2 cellular contexts compared by ENCODE assay signal in genomic region chr5:137487600-137487999, GRCh38.
TF ChIP-seq lines count a peak whose summit lies in the region.

No MANE protein-coding gene starts in this region.

TF ChIP-seq in SK-N-SH, 30 proteins besides CTCF, POLR2A, EP300 and RAD21:
- no peak for TF ChIP-seq GABPA (IDR thresholded peaks at IDR 0.05; ENCODE audit: low read depth)
- TF ChIP-seq NFIC (IDR thresholded peaks at IDR 0.05; ENCODE audit: borderline replicate concordance) = 0 out of 2 replicates have a peak, but pooled peaks have one; percentile 22
- TF ChIP-seq FOSL2 (IDR thresholded peaks at IDR 0.05; ENCODE audit: borderline replicate concordance, low read depth) = peak; percentile 31; the same call in 1 of the 2 replicates
- TF ChIP-seq GATA2 (CRISPR knock-in tag; IDR thresholded peaks at IDR 0.05) = no peak

TF ChIP-seq in GM23338, 12 proteins besides CTCF, POLR2A, EP300 and RAD21:
- TF ChIP-seq REST (IDR thresholded peaks at IDR 0.05; ENCODE audit: unreplicated experiment) (no peak), EZH2 (IDR thresholded peaks at IDR 0.05; ENCODE audit: low read depth, unreplicated experiment) (no peak), NANOG (IDR thresholded peaks at IDR 0.05; ENCODE audit: borderline replicate concordance) (no peak), STAT1 (IDR thresholded peaks at IDR 0.05; ENCODE audit: unreplicated experiment) (no peak), ZNF462 (CRISPR knock-in tag; IDR thresholded peaks at IDR 0.05) (no peak), EZH2phosphoT487 (IDR thresholded peaks at IDR 0.05; ENCODE audit: unreplicated experiment) (no peak), ZNF331 (CRISPR knock-in tag; IDR thresholded peaks at IDR 0.05; ENCODE audit: low read depth) (no peak), ETS1 (IDR thresholded peaks at IDR 0.05) (no peak), POLR2AphosphoS5 (IDR thresholded peaks at IDR 0.05; ENCODE audit: low read depth) (no peak), ZNF114 (CRISPR knock-in tag; IDR thresholded peaks at IDR 0.05) (no peak), JUNB (IDR thresholded peaks at IDR 0.05; ENCODE audit: unreplicated experiment) (no peak), CREB1 (CRISPR knock-in tag; IDR thresholded peaks at IDR 0.05; ENCODE audit: low read depth) (no peak)
